Comparison of ENCODE assay signal across 10 cellular contexts in the genomic region with DNA sequence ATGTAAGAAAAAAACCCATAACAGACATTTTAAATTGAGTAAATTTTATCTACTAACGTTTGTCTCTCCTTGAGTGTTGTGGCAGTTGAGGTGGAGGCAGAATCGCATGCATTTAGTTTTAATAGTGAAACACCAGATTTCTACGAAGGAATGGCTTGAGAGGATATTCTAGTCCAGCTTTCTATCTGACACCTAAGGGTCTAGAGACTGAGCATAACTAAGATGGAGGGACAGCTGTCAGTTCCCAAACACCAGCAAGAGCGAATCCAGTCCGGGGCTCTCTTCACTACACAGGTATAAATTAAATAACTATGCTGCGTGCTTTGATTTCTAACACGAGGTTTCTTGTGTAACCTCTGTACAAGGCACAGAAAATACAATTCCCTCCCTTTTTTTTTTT. TPM values are rescaled to one million over a fixed set of nuclear protein-coding genes. Genes with fewer than 3 reads are reported as not detected.
A peak's percentile ranks its signal among the peaks of the same experiment; 100 is the strongest.
DNase-seq lines count a peak whose midpoint lies in the region; ATAC-seq, FAIRE-seq and TF ChIP-seq lines count a peak whose summit lies in the region.
"Had no signal": no experiment of that assay in that cellular context is flagged by ENCODE, and none has a peak within 500 bp of the region (broad histone marks: within the 10 kb centered on the region; RNA-seq: fewer than 3 reads in every experiment).

No MANE protein-coding gene starts in this region.

- no peak for FAIRE-seq in endothelial cell of umbilical vein (lab: Jason Lieb, UNC)

- H3K18ac ChIP-seq in trophoblast cell (ENCODE audit: low read length) = no peak overlapping the region

- peaks cover 87% of the 10 kb centered on the region for H3K79me2 ChIP-seq in OCI-LY3 (ENCODE audit: low read length)
- H3K79me2 ChIP-seq in endothelial cell of umbilical vein (ENCODE audit: control insufficient read depth, insufficient read depth, low read length) = peaks cover 77% of the 10 kb centered on the region
- H3K79me2 ChIP-seq in trophoblast cell (ENCODE audit: control insufficient read depth, insufficient read depth, low read length, poor library complexity) = peaks cover 21% of the 10 kb centered on the region

- intact Hi-C loops in endothelial cell of umbilical vein (cut with micrococcal nuclease) = no loop called here

- TF ChIP-seq CTCF in GM12865 (IDR thresholded peaks at IDR 0.05; ENCODE audit: insufficient read depth, low read depth, low read length, missing control alignments) (no peak), OCI-LY3 (IDR thresholded peaks at IDR 0.05; ENCODE audit: low read depth, low read length) (no peak), endothelial cell of umbilical vein (IDR thresholded peaks at IDR 0.05; ENCODE audit: extremely low read depth in 1 of 2, insufficient read depth in 1 of 2, low read depth in 1 of 2, low read length in 2 of 2) (no peak)

- CTCF ChIA-PET in endothelial cell of umbilical vein (lab: Charles Lee) = no interaction called here

- no peak for TF ChIP-seq POLR2A in endothelial cell of umbilical vein (IDR thresholded peaks at IDR 0.05; ENCODE audit: low read depth, low read length)

- H3K27ac ChIP-seq in OCI-LY3 (ENCODE audit: low read length) = no peak overlapping the region
- peak overlapping the region; percentile 94 for H3K27ac ChIP-seq in endothelial cell of umbilical vein (ENCODE audit: insufficient read depth, low read depth, low read length)
- no peak overlapping the region for H3K27ac ChIP-seq in trophoblast cell (ENCODE audit: low read depth, low read length)

- no peak overlapping the region for H3K23ac ChIP-seq in trophoblast cell (ENCODE audit: low read length)

- H3K27me3 ChIP-seq in OCI-LY3 (ENCODE audit: low read depth, low read length) (no peaks in the 10 kb centered on the region), endothelial cell of umbilical vein (ENCODE audit: control insufficient read depth in 2 of 2, insufficient read depth in 2 of 2, low read length in 2 of 2) (no peaks in the 10 kb centered on the region), trophoblast cell (ENCODE audit: insufficient read depth, low read length) (no peaks in the 10 kb centered on the region)

- no peak overlapping the region for H3K14ac ChIP-seq in trophoblast cell (ENCODE audit: low read length)

- H4K8ac ChIP-seq in trophoblast cell (ENCODE audit: low read depth, low read length) = no peak overlapping the region

- no TSS peak for BruUV-seq in endothelial cell of umbilical vein (replicated peaks; lab: Mats Ljungman, UMichigan)

- no peak overlapping the region for H2BK120ac ChIP-seq in trophoblast cell (ENCODE audit: insufficient read depth, low read length, poor library complexity)

- DNase-seq in GM12865 (ENCODE audit: low read depth) (no peak), endothelial cell of umbilical vein (ENCODE audit: low read depth, low spot score) (no peak), trophoblast cell (peak in 1 of 2 donors; percentile 1), NCI-H1694 (lab: John Stamatoyannopoulos, UW) (no peak), NCI-H748 treated with DMSO at 0.1 percent for 48 hours (lab: John Stamatoyannopoulos, UW) (no peak), UCSD-AML1 (lab: John Stamatoyannopoulos, UW; ENCODE audit: unreplicated experiment) (no peak)
- DNase-seq: activated CD8-positive, alpha-beta memory T cell treated with anti-CD3 and anti-CD28 coated beads for 24 hours; hypothalamus had no signal

- H2BK5ac ChIP-seq in trophoblast cell (ENCODE audit: low read depth, low read length, poor library complexity) = no peak overlapping the region

- no peak overlapping the region for H2BK12ac ChIP-seq in trophoblast cell (ENCODE audit: low read length)

- H3K79me1 ChIP-seq in trophoblast cell (ENCODE audit: low read length) = peaks cover 23% of the 10 kb centered on the region

- H4K20me1 ChIP-seq in OCI-LY3 (ENCODE audit: insufficient read depth, low read length) (peaks cover 33% of the 10 kb centered on the region), endothelial cell of umbilical vein (replicated peaks; ENCODE audit: control insufficient read depth, extremely low read depth, insufficient read depth, low read length) (peaks cover 9% of the 10 kb centered on the region)

- H2AK5ac ChIP-seq in trophoblast cell (ENCODE audit: low read length) = no peak overlapping the region

- dilution Hi-C loops in endothelial cell of umbilical vein (cut with MboI; ENCODE audit: extremely low pct_ligation_motif_present, low sequenced_read_pairs) = no loop called here

- peak overlapping the region; percentile 81 for H3K4ac ChIP-seq in trophoblast cell (ENCODE audit: low read depth, low read length)

- ATAC-seq in HG03175 (IDR thresholded peaks at IDR 0.05; ENCODE audit: unreplicated experiment) = no peak

- H3K4me1 ChIP-seq in OCI-LY3 (ENCODE audit: low read length) (peaks cover 32% of the 10 kb centered on the region), endothelial cell of umbilical vein (ENCODE audit: control insufficient read depth, extremely low read depth, insufficient read depth, low read length) (peaks cover 28% of the 10 kb centered on the region), trophoblast cell (ENCODE audit: control insufficient read depth in 1 of 2, insufficient read depth in 2 of 2, low read length in 2 of 2) (peaks cover 5 to 7% of the 10 kb centered on the region in 2 experiments)

- POLR2A ChIA-PET in endothelial cell of umbilical vein (lab: Charles Lee) = no interaction called here

- no peaks in the 10 kb centered on the region for H3K36me3 ChIP-seq in OCI-LY3 (replicated peaks; ENCODE audit: low read depth, low read length)
- no peaks in the 10 kb centered on the region for H3K36me3 ChIP-seq in endothelial cell of umbilical vein (ENCODE audit: control insufficient read depth in 2 of 2, extremely low read depth in 1 of 2, insufficient read depth in 2 of 2, low read length in 2 of 2)
- no peaks in the 10 kb centered on the region for H3K36me3 ChIP-seq in trophoblast cell (ENCODE audit: control insufficient read depth in 1 of 2, insufficient read depth in 2 of 2, low read length in 2 of 2)

- H2AFZ ChIP-seq in OCI-LY3 (ENCODE audit: low read depth, low read length) (no peak overlapping the region), endothelial cell of umbilical vein (ENCODE audit: low read depth, low read length) (no peak overlapping the region), trophoblast cell (ENCODE audit: insufficient read depth, low read length, poor library complexity) (no peak overlapping the region)

- peak overlapping the region; percentile 85 for H3K9ac ChIP-seq in OCI-LY3 (ENCODE audit: low read length)
- peak overlapping the region; percentile 100 for H3K9ac ChIP-seq in endothelial cell of umbilical vein (replicated peaks; ENCODE audit: extremely low read depth, insufficient read depth, low read length)
- H3K9ac ChIP-seq in trophoblast cell (ENCODE audit: low read length) = no peak overlapping the region

- no peak overlapping the region for H4K12ac ChIP-seq in trophoblast cell (ENCODE audit: low read depth, low read length)

- H3K4me3 ChIP-seq in GM12865 (ENCODE audit: low read depth, low read length) (peak overlapping the region; percentile 100), OCI-LY3 (ENCODE audit: low read length) (peak overlapping the region; percentile 88), endothelial cell of umbilical vein (replicated peaks in 1 of 3; ENCODE audit: insufficient read depth in 1 of 3, low read depth in 1 of 3, low read length in 3 of 3) (peak overlapping the region in 1 of 3 experiments; percentile 99), trophoblast cell (ENCODE audit: low read depth, low read length) (no peak overlapping the region)

- no CpG with 5 or more reads among the region's 7 CpGs for WGBS in trophoblast cell (ENCODE audit: extremely low coverage, insufficient coverage, insufficient read length)

- peak overlapping the region; percentile 61 for H3K4me2 ChIP-seq in OCI-LY3 (ENCODE audit: low read length)
- peak overlapping the region; percentile 97 for H3K4me2 ChIP-seq in endothelial cell of umbilical vein (ENCODE audit: insufficient read depth, low read length)
- H3K4me2 ChIP-seq in trophoblast cell (ENCODE audit: low read length) = peak overlapping the region; percentile 74

- H3K9me3 ChIP-seq in OCI-LY3 (ENCODE audit: insufficient read depth, low read length) = no peaks in the 10 kb centered on the region
- H3K9me3 ChIP-seq in endothelial cell of umbilical vein (replicated peaks; ENCODE audit: control insufficient read depth, insufficient read depth, low read length) = no peaks in the 10 kb centered on the region
- H3K9me3 ChIP-seq in trophoblast cell (ENCODE audit: insufficient read depth, low read depth, low read length) = no peaks in the 10 kb centered on the region

- no peaks in the 10 kb centered on the region for H3K9me1 ChIP-seq in endothelial cell of umbilical vein (replicated peaks; ENCODE audit: control insufficient read depth, extremely low read depth, insufficient read depth, low read length)

- no peak overlapping the region for H4K91ac ChIP-seq in trophoblast cell (ENCODE audit: low read depth, low read length)

TF ChIP-seq in endothelial cell of umbilical vein, 7 proteins besides CTCF, POLR2A, EP300 and RAD21:
- TF ChIP-seq JUN (IDR thresholded peaks at IDR 0.05; ENCODE audit: borderline replicate concordance, insufficient read depth, insufficient read length, low read depth) = no peak
- no peak for TF ChIP-seq POLR2AphosphoS5 (IDR thresholded peaks at IDR 0.05; ENCODE audit: insufficient read depth, low read depth, low read length)

RNA-seq across cellular contexts. Expression of gene NCBP1, which starts 1.4 kb away (rescaled TPM):
- 42.8 and 45.3 TPM in 2 replicates for total RNA-seq in endothelial cell of umbilical vein
- polyA plus RNA-seq in endothelial cell of umbilical vein = 8.8 and 10.9 TPM in 2 replicates
- 13.3 and 14.1 TPM in 2 replicates for polyA plus RNA-seq in endothelial cell of umbilical vein (2011; cell fraction: cytosol; rRNA removed)
- 33.8 and 51.3 TPM in 2 replicates for polyA plus RNA-seq in endothelial cell of umbilical vein (2011; cell fraction: nucleus; rRNA removed)
- polyA plus RNA-seq in endothelial cell of umbilical vein (2012) = 34.6 and 43.2 TPM in 2 replicates
- 25.0 and 26.2 TPM in 2 replicates for polyA minus RNA-seq in endothelial cell of umbilical vein
- polyA minus RNA-seq in endothelial cell of umbilical vein (2011; cell fraction: cytosol; rRNA and poly(A)+ RNA removed) = 25.6 TPM
- 41.5 and 49.1 TPM in 2 replicates for polyA minus RNA-seq in endothelial cell of umbilical vein (2011; cell fraction: nucleus; rRNA and poly(A)+ RNA removed)
- 25.6 and 27.9 TPM in 2 replicates for polyA plus RNA-seq in trophoblast cell (2013)

RNA-seq across cellular contexts. Expression of gene TSTD2, which starts 1.9 kb away (rescaled TPM):
- total RNA-seq in endothelial cell of umbilical vein = 15.1 and 15.9 TPM in 2 replicates
- 13.5 and 13.7 TPM in 2 replicates for polyA plus RNA-seq in endothelial cell of umbilical vein
- 9.5 and 9.8 TPM in 2 replicates for polyA plus RNA-seq in endothelial cell of umbilical vein (2011; cell fraction: cytosol; rRNA removed)
- polyA plus RNA-seq in endothelial cell of umbilical vein (2011; cell fraction: nucleus; rRNA removed) = 46.7 and 54.3 TPM in 2 replicates
- polyA plus RNA-seq in endothelial cell of umbilical vein (2012) = 9.9 and 10.9 TPM in 2 replicates
- 19.7 and 31.5 TPM in 2 replicates for polyA minus RNA-seq in endothelial cell of umbilical vein
- 12.0 TPM for polyA minus RNA-seq in endothelial cell of umbilical vein (2011; cell fraction: cytosol; rRNA and poly(A)+ RNA removed)
- 24.2 and 32.5 TPM in 2 replicates for polyA minus RNA-seq in endothelial cell of umbilical vein (2011; cell fraction: nucleus; rRNA and poly(A)+ RNA removed)
- polyA plus RNA-seq in trophoblast cell (2013) = 12.4 TPM in 2 replicates
